ENCODE assay signal across 23 cellular contexts in genomic region chr11:58919980-58920379, GRCh38. TPM values are rescaled to one million over a fixed set of nuclear protein-coding genes. Genes with fewer than 3 reads are reported as not detected.
DNase-seq lines count a peak whose midpoint lies in the region; FAIRE-seq and TF ChIP-seq lines count a peak whose summit lies in the region.
"Had no signal": no experiment of that assay in that cellular context is flagged by ENCODE, and none has a peak within 500 bp of the region (broad histone marks: within the 10 kb centered on the region; RNA-seq: fewer than 3 reads in every experiment).

No MANE protein-coding gene starts in this region.

- TF ChIP-seq CTCF in HFFc6 (IDR thresholded peaks at IDR 0.05) (peak; percentile 27; the same call in 1 of the 2 replicates), NB4 (IDR thresholded peaks at IDR 0.05; ENCODE audit: low read depth, low read length) (no peak), astrocyte (IDR thresholded peaks at IDR 0.05; ENCODE audit: insufficient read depth, low read depth, low read length) (no peak)

- no peak overlapping the region for H2BK12ac ChIP-seq in trophoblast cell (ENCODE audit: low read length)

- peaks cover 11% of the 10 kb centered on the region for H3K4me1 ChIP-seq in astrocyte (ENCODE audit: insufficient read depth, low read length)
- H3K4me1 ChIP-seq in trophoblast cell (ENCODE audit: control insufficient read depth in 1 of 2, insufficient read depth in 2 of 2, low read length in 2 of 2) = peaks cover 0 to 3% of the 10 kb centered on the region in 2 experiments
- H3K4me1 ChIP-seq: breast epithelium had no signal

- H3K9me3 Mint-ChIP-seq in HFFc6 = peaks cover 22% of the 10 kb centered on the region
- peaks cover 16% of the 10 kb centered on the region for H3K9me3 Mint-ChIP-seq in astrocyte (ENCODE audit: unreplicated experiment)

- H3K27me3 Mint-ChIP-seq in HFFc6 (ENCODE audit: insufficient read depth) (peaks cover 2% of the 10 kb centered on the region; the same call in 1 of the 2 replicates), astrocyte (ENCODE audit: low read depth, unreplicated experiment) (peaks cover 3% of the 10 kb centered on the region)
- H3K27me3 Mint-ChIP-seq: activated naive CD8-positive, alpha-beta T cell treated with anti-CD3 and anti-CD28 coated beads, Interleukin-2, amount 50 U/mL, for 24 hours; stimulated activated naive CD8-positive, alpha-beta T cell treated with anti-CD3 and anti-CD28 coated beads, Interleukin-15, Interleukin-2, amounts not matched to agents 100 ng/mL and 50 ng/mL, for 24 hours had no signal

- H4K20me1 ChIP-seq in astrocyte (ENCODE audit: insufficient read depth, low read length) = no peaks in the 10 kb centered on the region

- no peak overlapping the region for H4K12ac ChIP-seq in trophoblast cell (ENCODE audit: low read depth, low read length)

- no peak overlapping the region for H3K4me3 Mint-ChIP-seq in HFFc6
- H3K4me3 Mint-ChIP-seq in astrocyte (ENCODE audit: unreplicated experiment) = no peak overlapping the region
- H3K4me3 Mint-ChIP-seq: activated naive CD8-positive, alpha-beta T cell treated with anti-CD3 and anti-CD28 coated beads, Interleukin-2, amount 50 U/mL, for 24 hours; neural crest cell; stimulated activated naive CD8-positive, alpha-beta T cell treated with anti-CD3 and anti-CD28 coated beads, Interleukin-15, Interleukin-2, amounts not matched to agents 100 ng/mL and 50 ng/mL, for 24 hours; T-helper 17 cell had no signal

- H3K27ac ChIP-seq in astrocyte (ENCODE audit: low read depth, low read length) (no peak overlapping the region), trophoblast cell (ENCODE audit: low read depth, low read length) (no peak overlapping the region)
- H3K27ac ChIP-seq: breast epithelium, heart left ventricle, skin epidermis, upper lobe of left lung had no signal

- no peak overlapping the region for H2BK5ac ChIP-seq in trophoblast cell (ENCODE audit: low read depth, low read length, poor library complexity)

- H4K8ac ChIP-seq in trophoblast cell (ENCODE audit: low read depth, low read length) = no peak overlapping the region

- peaks cover 2% of the 10 kb centered on the region for H3K9me3 ChIP-seq in astrocyte (ENCODE audit: insufficient read depth, low read depth, low read length)
- H3K9me3 ChIP-seq in trophoblast cell (ENCODE audit: insufficient read depth, low read depth, low read length) = peaks cover 10% of the 10 kb centered on the region

- peaks cover 29% of the 10 kb centered on the region for H3K4me1 Mint-ChIP-seq in HFFc6 (ENCODE audit: low read depth)
- peaks cover 2% of the 10 kb centered on the region for H3K4me1 Mint-ChIP-seq in astrocyte (ENCODE audit: low read depth, unreplicated experiment)

- TF ChIP-seq POLR2A in NB4 (IDR thresholded peaks at IDR 0.05; ENCODE audit: extremely low read depth, insufficient read length) = no peak

- no peak overlapping the region for H3K27ac Mint-ChIP-seq in HFFc6
- H3K27ac Mint-ChIP-seq in astrocyte (ENCODE audit: unreplicated experiment) = no peak overlapping the region
- H3K27ac Mint-ChIP-seq: activated naive CD8-positive, alpha-beta T cell treated with anti-CD3 and anti-CD28 coated beads, Interleukin-2, amount 50 U/mL, for 24 hours; stimulated activated naive CD8-positive, alpha-beta T cell treated with anti-CD3 and anti-CD28 coated beads, Interleukin-15, Interleukin-2, amounts not matched to agents 100 ng/mL and 50 ng/mL, for 24 hours; T-helper 17 cell had no signal

- no peak overlapping the region for H3K4me3 ChIP-seq in NB4 (ENCODE audit: low read depth, low read length)
- no peak overlapping the region for H3K4me3 ChIP-seq in astrocyte (ENCODE audit: insufficient read depth, low read depth, low read length)
- H3K4me3 ChIP-seq in trophoblast cell (ENCODE audit: low read depth, low read length) = no peak overlapping the region
- H3K4me3 ChIP-seq: breast epithelium, heart left ventricle, skin epidermis, upper lobe of left lung had no signal

- WGBS in trophoblast cell (ENCODE audit: extremely low coverage, insufficient coverage, insufficient read length) = no CpG with 5 or more reads among the region's 2 CpGs

- H3K4ac ChIP-seq in trophoblast cell (ENCODE audit: low read depth, low read length) = no peak overlapping the region

- H4K91ac ChIP-seq in trophoblast cell (ENCODE audit: low read depth, low read length) = no peak overlapping the region

- no peak overlapping the region for H3K9ac ChIP-seq in astrocyte (ENCODE audit: low read length)
- H3K9ac ChIP-seq in trophoblast cell (ENCODE audit: low read length) = no peak overlapping the region

- no peak overlapping the region for H3K18ac ChIP-seq in trophoblast cell (ENCODE audit: low read length)

- peak overlapping the region; percentile 58 for H3K4me2 ChIP-seq in astrocyte (ENCODE audit: low read length)
- H3K4me2 ChIP-seq in trophoblast cell (ENCODE audit: low read length) = no peak overlapping the region

- H3K36me3 Mint-ChIP-seq in HFFc6 (ENCODE audit: low read depth) = peaks cover 15% of the 10 kb centered on the region; the same call in 1 of the 2 replicates
- no peaks in the 10 kb centered on the region for H3K36me3 Mint-ChIP-seq in astrocyte (ENCODE audit: low read depth, unreplicated experiment)

- DNase-seq in HFFc6 (no peak), NB4 (ENCODE audit: low read depth) (peak; percentile 7), astrocyte (ENCODE audit: low read depth) (no peak), renal cortical epithelial cell (ENCODE audit: low read depth) (peak; percentile 43), NCI-H82 treated with DMSO at 0.1 percent for 48 hours (lab: John Stamatoyannopoulos, UW; ENCODE audit: unreplicated experiment) (no peak), trophoblast cell (no peak)
- no peak for DNase-seq in stimulated activated CD4-positive, alpha-beta T cell treated with anti-CD3 and anti-CD28 coated beads, Interleukin-1b, Interleukin-23, amount 100 ng/mL, for 48 hours
- DNase-seq: activated CD4-positive, alpha-beta T cell treated with anti-CD3 and anti-CD28 coated beads, Interleukin-2, amount 50 U/mL, for 48 hours; activated effector memory CD4-positive, alpha-beta T cell treated with anti-CD3 and anti-CD28 coated beads, Interleukin-2, amount 50 U/mL, for 16 hours; activated naive CD8-positive, alpha-beta T cell treated with anti-CD3 and anti-CD28 coated beads, Interleukin-2, amount 50 U/mL, for 24 hours; heart left ventricle; NCI-H1048; NCI-H187 treated with DMSO at 0.1 percent for 48 hours; OCI-M1; T-helper 17 cell; upper lobe of left lung had no signal

- H3K27me3 ChIP-seq in astrocyte (ENCODE audit: insufficient read depth, low read length) = no peaks in the 10 kb centered on the region
- no peaks in the 10 kb centered on the region for H3K27me3 ChIP-seq in trophoblast cell (ENCODE audit: insufficient read depth, low read length)
- H3K27me3 ChIP-seq: breast epithelium, heart left ventricle, upper lobe of left lung had no signal

- no peak for FAIRE-seq in astrocyte (lab: Jason Lieb, UNC)
- FAIRE-seq: endometrium had no signal

- H2AFZ ChIP-seq in astrocyte (ENCODE audit: low read depth, low read length) (no peak overlapping the region), trophoblast cell (ENCODE audit: insufficient read depth, low read length, poor library complexity) (no peak overlapping the region)

- no peak overlapping the region for H2AK5ac ChIP-seq in trophoblast cell (ENCODE audit: low read length)

- no peaks in the 10 kb centered on the region for H3K79me1 ChIP-seq in trophoblast cell (ENCODE audit: low read length)

- H3K79me2 ChIP-seq in astrocyte (ENCODE audit: insufficient read depth, low read length) (no peaks in the 10 kb centered on the region), trophoblast cell (ENCODE audit: control insufficient read depth, insufficient read depth, low read length, poor library complexity) (no peaks in the 10 kb centered on the region)

- no peak overlapping the region for H3K14ac ChIP-seq in trophoblast cell (ENCODE audit: low read length)

- no peak overlapping the region for H2BK120ac ChIP-seq in trophoblast cell (ENCODE audit: insufficient read depth, low read length, poor library complexity)

- no peak overlapping the region for H3K23ac ChIP-seq in trophoblast cell (ENCODE audit: low read length)

- H3K36me3 ChIP-seq in astrocyte (ENCODE audit: insufficient read depth, low read length) = no peaks in the 10 kb centered on the region
- no peaks in the 10 kb centered on the region for H3K36me3 ChIP-seq in trophoblast cell (ENCODE audit: control insufficient read depth in 1 of 2, insufficient read depth in 2 of 2, low read length in 2 of 2)
- H3K36me3 ChIP-seq: breast epithelium, heart left ventricle, upper lobe of left lung had no signal

RNA-seq across cellular contexts. Expression of gene GLYATL1, which starts 19.3 kb away (rescaled TPM):
- total RNA-seq in HFFc6 (2021; fragmentation: NEBNext Ultra II Directional; extraction: Animal tissue kit (Norgen Biotek cat#: 25700)) = under 1 TPM in 4 of 6 experiments, not detected in 2; 0.14 to 0.33 (median 0.23) TPM
- 0.41 TPM in 1 of 2 replicates, not detected in the other for total RNA-seq in astrocyte
- total RNA-seq in renal cortical epithelial cell = 2.8 and 5.0 TPM in 2 replicates
- polyA plus RNA-seq in trophoblast cell (2013) = 0.18 and 0.21 TPM in 2 replicates
- total RNA-seq: NCI-H460, posterior vena cava, T-helper 17 cell had no signal
- polyA plus RNA-seq: heart left ventricle had no signal

Comparison
In these comparisons a context has a peak if more than half of its experiments do, and no peak if none do; other contexts are left out.
1. DNase-seq: peak in NB4 (single experiment) and renal cortical epithelial cell (single experiment); none in HFFc6 (single experiment), astrocyte (single experiment), NCI-H82 treated with DMSO at 0.1 percent for 48 hours (single experiment), stimulated activated CD4-positive, alpha-beta T cell treated with anti-CD3 and anti-CD28 coated beads, Interleukin-1b, Interleukin-23, amount 100 ng/mL, for 48 hours (single experiment) and trophoblast cell (0 of 2).